13 cellular contexts compared by ENCODE assay signal in the genomic region with DNA sequence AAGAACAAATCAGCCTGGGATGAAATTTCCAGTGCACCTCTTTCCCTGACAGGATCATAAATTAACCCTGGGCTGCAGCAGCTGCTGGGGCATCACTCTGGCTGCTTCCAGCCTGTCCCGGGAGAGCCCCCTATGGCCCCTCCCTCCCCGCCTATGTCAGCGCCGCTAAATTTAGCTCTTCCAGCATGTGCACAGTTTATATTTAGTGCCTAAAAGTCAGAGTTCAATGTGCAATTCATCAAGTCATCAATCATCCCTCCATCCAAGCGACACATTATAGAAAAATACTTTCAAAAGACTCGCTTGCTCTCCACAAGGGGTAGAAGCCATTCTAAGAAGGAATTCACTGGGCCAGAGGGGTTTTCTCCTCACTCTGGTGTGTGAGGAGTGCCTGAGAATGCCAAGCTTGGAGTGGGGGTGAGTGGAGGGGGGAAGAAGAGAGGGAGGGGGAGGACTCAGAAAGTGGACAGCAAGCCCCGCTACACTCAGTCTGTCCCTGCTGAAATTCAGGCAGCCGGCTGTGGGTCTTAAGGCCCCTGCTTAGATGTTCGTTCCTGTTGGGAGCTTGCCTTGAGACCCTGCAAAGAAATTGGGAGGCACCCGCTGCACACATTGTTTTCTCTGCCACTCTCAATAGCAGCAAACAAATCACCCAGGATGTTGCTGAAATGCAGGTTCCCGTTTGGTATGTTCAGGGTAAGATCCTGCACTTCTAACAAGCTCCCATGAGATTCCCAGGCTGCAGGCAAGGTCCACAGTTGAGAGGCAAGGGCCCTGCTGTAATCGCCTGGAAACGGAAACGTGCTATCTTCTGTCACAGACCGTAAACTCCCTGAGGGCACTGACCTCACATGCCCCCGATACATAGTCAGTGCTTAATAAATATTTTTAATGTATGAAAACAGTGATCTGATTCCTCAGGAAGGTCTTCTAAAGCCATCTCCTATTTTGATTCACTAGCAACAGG. TPM values are rescaled to one million over a fixed set of nuclear protein-coding genes. Genes with fewer than 3 reads are reported as not detected.
DNase-seq lines count a peak whose midpoint lies in the region; ATAC-seq, FAIRE-seq and TF ChIP-seq lines count a peak whose summit lies in the region.
"Had no signal": no experiment of that assay in that cellular context is flagged by ENCODE, and none has a peak within 500 bp of the region (broad histone marks: within the 10 kb centered on the region; RNA-seq: fewer than 3 reads in every experiment).

No MANE protein-coding gene starts in this region.

- H3K4me2 ChIP-seq in astrocyte (ENCODE audit: low read length) (no peak overlapping the region), HepG2 (ENCODE audit: low read depth, low read length) (no peak overlapping the region)

- no peak overlapping the region for H3K4me3 Mint-ChIP-seq in astrocyte (ENCODE audit: unreplicated experiment)
- no peak overlapping the region for H3K4me3 Mint-ChIP-seq in activated naive CD8-positive, alpha-beta T cell treated with anti-CD3 and anti-CD28 coated beads, Interleukin-2, amount 50 U/mL, for 24 hours
- H3K4me3 Mint-ChIP-seq in activated CD4-positive, alpha-beta memory T cell treated with anti-CD3 and anti-CD28 coated beads, Interleukin-2, amount 10 ng/mL, durations not matched to agents 7 days and 5 days, result no peak overlapping the region

- H3K4me3 ChIP-seq in astrocyte (ENCODE audit: insufficient read depth, low read depth, low read length), result no peak overlapping the region
- no peak overlapping the region for H3K4me3 ChIP-seq in HepG2 (replicated peaks in 1 of 3; ENCODE audit: insufficient read depth in 1 of 3, low read depth in 2 of 3, low read length in 3 of 3)
- peak overlapping the region; percentile 26 to 35 for H3K4me3 ChIP-seq in stomach smooth muscle (ENCODE audit: low read length in 2 of 2)

- H3K27ac ChIP-seq in astrocyte (ENCODE audit: low read depth, low read length) (no peak overlapping the region), HepG2 (ENCODE audit: extremely low read length, insufficient read depth, low read length) (no peak overlapping the region), stomach smooth muscle (ENCODE audit: low read length) (peak overlapping the region; percentile 49)

- H4K20me1 ChIP-seq in astrocyte (ENCODE audit: insufficient read depth, low read length), result no peaks in the 10 kb centered on the region
- no peaks in the 10 kb centered on the region for H4K20me1 ChIP-seq in HepG2 (ENCODE audit: insufficient read depth, low read length)

- no peak overlapping the region for H2AFZ ChIP-seq in astrocyte (ENCODE audit: low read depth, low read length)
- H2AFZ ChIP-seq in HepG2 (ENCODE audit: low read length), result no peak overlapping the region

- in situ Hi-C loops in HepG2 (cut with HindIII; ENCODE audit: extremely low pct_ligation_motif_present, low pct_unique_long_range_greater_than_20kb), result loop anchor here (5.0 kb wide), 1 partner anchor 733 kb away; no protein-coding TSS in a partner anchor

- DNase-seq in NCI-H1694 treated with DMSO at 0.1 percent for 48 hours (lab: John Stamatoyannopoulos, UW) (peak; percentile 91), astrocyte (ENCODE audit: low read depth) (peak; percentile 47), HepG2 (ENCODE audit: low spot score) (no peak), GM19239 (ENCODE audit: insufficient read length, low spot score) (no peak), D341Med (ENCODE audit: low spot score) (no peak)
- no peak for DNase-seq in activated naive CD8-positive, alpha-beta T cell treated with anti-CD3 and anti-CD28 coated beads, Interleukin-2, amount 50 U/mL, for 24 hours
- no peak for DNase-seq in activated CD4-positive, alpha-beta memory T cell treated with anti-CD3 and anti-CD28 coated beads, Interleukin-2, amount 10 ng/mL, durations not matched to agents 7 days and 5 days
- DNase-seq: activated T-cell treated with anti-CD3 and anti-CD28 coated beads, Interleukin-2, amount 50 U/mL, for 48 hours; central memory CD4-positive, alpha-beta T cell; mammary epithelial cell; T-helper 9 cell had no signal

- H3K9me3 ChIP-seq in astrocyte (ENCODE audit: insufficient read depth, low read depth, low read length) (no peaks in the 10 kb centered on the region), HepG2 (ENCODE audit: low read length) (no peaks in the 10 kb centered on the region), stomach smooth muscle (ENCODE audit: control insufficient read depth in 2 of 2, low read length in 2 of 2) (no peaks in the 10 kb centered on the region)

- H3K27me3 Mint-ChIP-seq in astrocyte (ENCODE audit: low read depth, unreplicated experiment), result peaks cover 5% of the 10 kb centered on the region
- peaks cover 6% of the 10 kb centered on the region for H3K27me3 Mint-ChIP-seq in activated naive CD8-positive, alpha-beta T cell treated with anti-CD3 and anti-CD28 coated beads, Interleukin-2, amount 50 U/mL, for 24 hours
- peaks cover 2% of the 10 kb centered on the region for H3K27me3 Mint-ChIP-seq in activated CD4-positive, alpha-beta memory T cell treated with anti-CD3 and anti-CD28 coated beads, Interleukin-2, amount 10 ng/mL, durations not matched to agents 7 days and 5 days

- intact Hi-C loops in HepG2 (cut with micrococcal nuclease; ENCODE audit: unreplicated experiment), result no loop called here

- TF ChIP-seq POLR2A in HepG2 (IDR thresholded peaks at IDR 0.05; ENCODE audit: insufficient read depth in 1 of 2, low read depth in 2 of 2, low read length in 2 of 2), result no peak

- H3K9me3 Mint-ChIP-seq in astrocyte (ENCODE audit: unreplicated experiment), result no peaks in the 10 kb centered on the region
- no peaks in the 10 kb centered on the region for H3K9me3 Mint-ChIP-seq in activated naive CD8-positive, alpha-beta T cell treated with anti-CD3 and anti-CD28 coated beads, Interleukin-2, amount 50 U/mL, for 24 hours
- no peaks in the 10 kb centered on the region for H3K9me3 Mint-ChIP-seq in activated CD4-positive, alpha-beta memory T cell treated with anti-CD3 and anti-CD28 coated beads, Interleukin-2, amount 10 ng/mL, durations not matched to agents 7 days and 5 days

- no peak overlapping the region for H3K9ac ChIP-seq in astrocyte (ENCODE audit: low read length)
- no peak overlapping the region for H3K9ac ChIP-seq in HepG2 (ENCODE audit: insufficient read depth, low read depth, low read length)
- no peak overlapping the region for H3K9ac ChIP-seq in stomach smooth muscle (ENCODE audit: low read length in 2 of 2)

- H3K36me3 Mint-ChIP-seq in astrocyte (ENCODE audit: low read depth, unreplicated experiment), result no peaks in the 10 kb centered on the region
- no peaks in the 10 kb centered on the region for H3K36me3 Mint-ChIP-seq in activated naive CD8-positive, alpha-beta T cell treated with anti-CD3 and anti-CD28 coated beads, Interleukin-2, amount 50 U/mL, for 24 hours (ENCODE audit: low read depth)
- H3K36me3 Mint-ChIP-seq in activated CD4-positive, alpha-beta memory T cell treated with anti-CD3 and anti-CD28 coated beads, Interleukin-2, amount 10 ng/mL, durations not matched to agents 7 days and 5 days (ENCODE audit: low read depth), result no peaks in the 10 kb centered on the region

- H3K27ac Mint-ChIP-seq in astrocyte (ENCODE audit: unreplicated experiment), result no peak overlapping the region
- H3K27ac Mint-ChIP-seq in activated naive CD8-positive, alpha-beta T cell treated with anti-CD3 and anti-CD28 coated beads, Interleukin-2, amount 50 U/mL, for 24 hours, result no peak overlapping the region
- no peak overlapping the region for H3K27ac Mint-ChIP-seq in activated CD4-positive, alpha-beta memory T cell treated with anti-CD3 and anti-CD28 coated beads, Interleukin-2, amount 10 ng/mL, durations not matched to agents 7 days and 5 days

- no peak for TF ChIP-seq CTCF in astrocyte (IDR thresholded peaks at IDR 0.05; ENCODE audit: insufficient read depth, low read depth, low read length)
- no peak for TF ChIP-seq CTCF in HepG2 (CRISPR knock-in tag; IDR thresholded peaks at IDR 0.05)

- H3K79me2 ChIP-seq in astrocyte (ENCODE audit: insufficient read depth, low read length) (no peaks in the 10 kb centered on the region), HepG2 (ENCODE audit: insufficient read depth, low read length) (no peaks in the 10 kb centered on the region)

- FAIRE-seq in astrocyte (lab: Jason Lieb, UNC) (no peak), HepG2 (lab: Jason Lieb, UNC) (no peak), GM19239 (lab: Jason Lieb, UNC) (no peak)

- peaks cover 16% of the 10 kb centered on the region for H3K4me1 Mint-ChIP-seq in astrocyte (ENCODE audit: low read depth, unreplicated experiment)
- no peaks in the 10 kb centered on the region for H3K4me1 Mint-ChIP-seq in activated naive CD8-positive, alpha-beta T cell treated with anti-CD3 and anti-CD28 coated beads, Interleukin-2, amount 50 U/mL, for 24 hours
- H3K4me1 Mint-ChIP-seq in activated CD4-positive, alpha-beta memory T cell treated with anti-CD3 and anti-CD28 coated beads, Interleukin-2, amount 10 ng/mL, durations not matched to agents 7 days and 5 days, result no peaks in the 10 kb centered on the region

- peak; percentile 62; the same call in 2 of the 3 replicates for ATAC-seq in HepG2
- ATAC-seq in activated naive CD8-positive, alpha-beta T cell treated with anti-CD3 and anti-CD28 coated beads, Interleukin-2, amount 50 U/mL, for 24 hours, result no peak

- WGBS in HepG2 (ENCODE audit: low lambda C conversion rate), result 48% methylated on average over 12 of the region's 16 CpGs

- CTCF ChIA-PET in HepG2 (lab: Yijun Ruan, JAX; ENCODE audit: low intra/inter-chr PET ratio, low total read pairs), result no interaction called here
- CTCF ChIA-PET in activated CD4-positive, alpha-beta memory T cell treated with anti-CD3 and anti-CD28 coated beads, Interleukin-2, amount 10 ng/mL, durations not matched to agents 7 days and 5 days (lab: Charles Lee), result interaction anchor here (1.0 kb wide), 1 partner anchor 10 kb away, joined by 5 read pairs; no protein-coding TSS in a partner anchor

- TF ChIP-seq EP300 in HepG2 (IDR thresholded peaks at IDR 0.05; ENCODE audit: low read depth in 2 of 2, low read length in 2 of 2), result no peak
- TF ChIP-seq EP300 in HepG2 (CRISPR knock-in tag; IDR thresholded peaks at IDR 0.05; ENCODE audit: borderline replicate concordance), result no peak

- H3K27me3 ChIP-seq in astrocyte (ENCODE audit: insufficient read depth, low read length), result no peaks in the 10 kb centered on the region
- H3K27me3 ChIP-seq in HepG2 (ENCODE audit: control insufficient read depth in 1 of 2, insufficient read depth in 2 of 2, low read length in 2 of 2), result peaks cover 0 to 9% of the 10 kb centered on the region in 2 experiments; a peak in 3 of 5 replicates
- H3K27me3 ChIP-seq in stomach smooth muscle (ENCODE audit: control insufficient read depth in 1 of 2, insufficient read depth in 2 of 2, low read length in 2 of 2), result no peaks in the 10 kb centered on the region

- H3K4me1 ChIP-seq in astrocyte (ENCODE audit: insufficient read depth, low read length) (peaks cover 7% of the 10 kb centered on the region), HepG2 (ENCODE audit: insufficient read depth, low read length) (no peaks in the 10 kb centered on the region), stomach smooth muscle (ENCODE audit: control insufficient read depth, insufficient read depth, low read length) (peaks cover 41% of the 10 kb centered on the region)

- POLR2A ChIA-PET in HepG2 (lab: Yijun Ruan, JAX), result no interaction called here
- POLR2A ChIA-PET in activated CD4-positive, alpha-beta memory T cell treated with anti-CD3 and anti-CD28 coated beads, Interleukin-2, amount 10 ng/mL, durations not matched to agents 7 days and 5 days (lab: Charles Lee), result interaction anchor here (0.6 kb wide), 1 partner anchor 524 kb away, joined by 3 read pairs; no protein-coding TSS in a partner anchor

- H3K36me3 ChIP-seq in astrocyte (ENCODE audit: insufficient read depth, low read length) (no peaks in the 10 kb centered on the region), HepG2 (replicated peaks in 1 of 2; ENCODE audit: control insufficient read depth in 1 of 2, insufficient read depth in 2 of 2, low read length in 2 of 2) (no peaks in the 10 kb centered on the region), stomach smooth muscle (ENCODE audit: control insufficient read depth in 2 of 2, insufficient read depth in 2 of 2, low read length in 2 of 2) (no peaks in the 10 kb centered on the region)

- no peak for TF ChIP-seq RAD21 in HepG2 (CRISPR knock-in tag; IDR thresholded peaks at IDR 0.05)

- no TSS peak for BruUV-seq in HepG2 (replicated peaks; lab: Mats Ljungman, UMichigan)

RNA-seq across cellular contexts. Expression of gene XCL1, which starts 37.6 kb away (rescaled TPM):
- total RNA-seq in astrocyte (not detected in 2 replicates), HepG2 (2016; rRNA removed; fragmentation: Illumina TruSeq; extraction: Trizol) (0.90 and 2.5 TPM in 2 replicates)
- total RNA-seq in HepG2 (2016; cell fraction: cytosol; rRNA removed; fragmentation: Illumina TruSeq; extraction: Trizol; ENCODE audit: low read depth), result 1.3 and 1.5 TPM in 2 replicates
- 1.6 and 1.8 TPM in 2 replicates for total RNA-seq in HepG2 (2016; cell fraction: insoluble cytoplasmic fraction; rRNA removed; fragmentation: Illumina TruSeq; extraction: Trizol)
- 1.2 and 1.8 TPM in 2 replicates for total RNA-seq in HepG2 (2016; cell fraction: membrane; rRNA removed; fragmentation: Illumina TruSeq; extraction: Trizol)
- 3.9 and 4.0 TPM in 2 replicates for total RNA-seq in HepG2 (2016; cell fraction: nucleus; rRNA removed; fragmentation: Illumina TruSeq; extraction: Trizol)
- polyA plus RNA-seq in HepG2 (2011; rRNA removed), result 7.6 and 9.4 TPM in 2 replicates
- 1.5 and 1.6 TPM in 2 replicates for polyA plus RNA-seq in HepG2 (2011; cell fraction: cytosol; rRNA removed)
- polyA plus RNA-seq in HepG2 (2011; cell fraction: nucleus; rRNA removed), result 24.4 and 25.3 TPM in 2 replicates
- polyA plus RNA-seq in HepG2 (2012), result 4.1 and 4.2 TPM in 2 replicates
- 0.75 and 1.1 TPM in 2 replicates for polyA plus RNA-seq in HepG2 (2016; cell fraction: cytosol; fragmentation: Illumina TruSeq; extraction: Trizol; ENCODE audit: low read depth)
- polyA plus RNA-seq in HepG2 (2016; cell fraction: insoluble cytoplasmic fraction; fragmentation: Illumina TruSeq; extraction: Trizol; ENCODE audit: low read depth), result 0.89 and 1.1 TPM in 2 replicates
- 1.0 and 1.3 TPM in 2 replicates for polyA plus RNA-seq in HepG2 (2016; cell fraction: membrane; fragmentation: Illumina TruSeq; extraction: Trizol; ENCODE audit: low read depth)
- polyA plus RNA-seq in HepG2 (2016; cell fraction: nucleus; fragmentation: Illumina TruSeq; extraction: Trizol; ENCODE audit: insufficient read depth, low read depth), result 14.2 and 14.3 TPM in 2 replicates
- polyA minus RNA-seq in HepG2 (2011; rRNA and poly(A)+ RNA removed; ENCODE audit: low replicate concordance), result 0.70 and 2.1 TPM in 2 replicates
- polyA minus RNA-seq in HepG2 (2011; cell fraction: cytosol; rRNA and poly(A)+ RNA removed), result 0.59 TPM in 1 of 2 replicates, not detected in the other
- polyA minus RNA-seq in HepG2 (2011; cell fraction: nucleus; rRNA and poly(A)+ RNA removed), result 4.6 and 6.7 TPM in 2 replicates
- total RNA-seq in activated CD4-positive, alpha-beta memory T cell treated with anti-CD3 and anti-CD28 coated beads, Interleukin-2, amount 10 ng/mL, durations not matched to agents 7 days and 5 days, result under 1 TPM in 1 of 2 experiments, not detected in 1; 0.33 TPM
- total RNA-seq: glomerular endothelial cell, mammary epithelial cell had no signal
- polyA plus RNA-seq: mammary epithelial cell had no signal

Comparison
In these comparisons a context has a peak if more than half of its experiments do, and no peak if none do; other contexts are left out.
1. DNase-seq: peak in NCI-H1694 treated with DMSO at 0.1 percent for 48 hours (single experiment) and astrocyte (single experiment); none in HepG2 (single experiment), GM19239 (single experiment), activated naive CD8-positive, alpha-beta T cell treated with anti-CD3 and anti-CD28 coated beads, Interleukin-2, amount 50 U/mL, for 24 hours (single experiment), D341Med (single experiment) and activated CD4-positive, alpha-beta memory T cell treated with anti-CD3 and anti-CD28 coated beads, Interleukin-2, amount 10 ng/mL, durations not matched to agents 7 days and 5 days (single experiment).
2. H3K4me3 ChIP-seq: peak in stomach smooth muscle (2 of 2); none in astrocyte (single experiment) and HepG2 (0 of 3).